11 cellular contexts compared by ENCODE assay signal in the genomic region with DNA sequence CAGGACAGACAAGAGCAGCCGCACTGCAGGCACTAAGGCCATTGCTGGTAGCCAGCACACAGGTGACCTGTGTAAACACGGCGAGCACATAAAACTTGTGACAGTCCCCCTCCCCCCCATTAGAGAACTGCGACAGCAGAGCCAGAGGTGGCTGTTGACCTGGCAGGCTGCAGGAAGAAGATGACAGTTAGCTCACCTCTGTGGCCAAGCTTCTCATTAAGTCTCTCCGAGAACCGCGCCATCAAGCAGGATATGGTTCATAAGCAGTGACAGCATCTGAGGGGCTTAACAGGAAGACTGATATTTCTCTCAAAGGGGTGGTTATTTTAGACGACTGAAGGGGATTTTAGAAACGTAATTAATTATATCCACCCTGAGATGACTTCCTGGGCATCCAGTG. TPM values are rescaled to one million over a fixed set of nuclear protein-coding genes. Genes with fewer than 3 reads are reported as not detected.
DNase-seq lines count a peak whose midpoint lies in the region; ATAC-seq and TF ChIP-seq lines count a peak whose summit lies in the region.
"Had no signal": no experiment of that assay in that cellular context is flagged by ENCODE, and none has a peak within 500 bp of the region (broad histone marks: within the 10 kb centered on the region; RNA-seq: fewer than 3 reads in every experiment).

No MANE protein-coding gene starts in this region.

- peaks cover 64% of the 10 kb centered on the region for H3K79me1 ChIP-seq in mesendoderm (ENCODE audit: low read length)

- peaks cover 81% of the 10 kb centered on the region for H3K4me1 Mint-ChIP-seq in activated T-cell treated with anti-CD3 and anti-CD28 coated beads, Interleukin-2, amount 50 U/mL, for 24 hours (ENCODE audit: low read depth)
- H3K4me1 Mint-ChIP-seq in stimulated activated effector memory CD8-positive, alpha-beta T cell treated with anti-CD3 and anti-CD28 coated beads, Interleukin-12 subunit alpha, Interleukin-12 subunit beta, amount 100 ng/mL, for 72 hours = peaks cover 69% of the 10 kb centered on the region

- H2AK5ac ChIP-seq in mesendoderm (ENCODE audit: low read length) = no peak overlapping the region

- H3K36me3 Mint-ChIP-seq in activated T-cell treated with anti-CD3 and anti-CD28 coated beads, Interleukin-2, amount 50 U/mL, for 24 hours (ENCODE audit: low read depth) = peaks cover 94% of the 10 kb centered on the region
- H3K36me3 Mint-ChIP-seq in stimulated activated effector memory CD8-positive, alpha-beta T cell treated with anti-CD3 and anti-CD28 coated beads, Interleukin-12 subunit alpha, Interleukin-12 subunit beta, amount 100 ng/mL, for 72 hours = peaks cover 98% of the 10 kb centered on the region

- no peaks in the 10 kb centered on the region for H3F3A ChIP-seq in OCI-LY1 (ENCODE audit: insufficient read depth, low read length)

- H2BK120ac ChIP-seq in mesendoderm (ENCODE audit: low read depth, low read length) = no peak overlapping the region

- H4K8ac ChIP-seq in mesendoderm (ENCODE audit: low read depth, low read length) = no peak overlapping the region

- H4K20me1 ChIP-seq in OCI-LY1 (ENCODE audit: insufficient read depth, low read length) (no peaks in the 10 kb centered on the region), hepatocyte (ENCODE audit: insufficient read depth, poor library complexity, severe bottlenecking) (peaks cover 94% of the 10 kb centered on the region)

- peak overlapping the region; percentile 43; the same call in 1 of the 2 replicates for H3K9ac ChIP-seq in OCI-LY1 (ENCODE audit: low read length)
- H3K9ac ChIP-seq in mesendoderm (ENCODE audit: low read length) = no peak overlapping the region

- DNase-seq in activated T-cell treated with anti-CD3 and anti-CD28 coated beads, Interleukin-2, amount 50 U/mL, for 24 hours = no peak
- DNase-seq in hepatocyte (ENCODE audit: low spot score) (no peak), AG08395 (ENCODE audit: low spot score) (no peak), HPDE6-E6E7 (ENCODE audit: extremely low spot score) (no peak), mesendoderm (no peak), GM10248 (ENCODE audit: extremely low spot score) (no peak)
- peak in 1 of 2 donors; percentile 76 for DNase-seq in stimulated activated effector memory CD8-positive, alpha-beta T cell treated with anti-CD3 and anti-CD28 coated beads, Interleukin-12 subunit alpha, Interleukin-12 subunit beta, amount 100 ng/mL, for 72 hours (ENCODE audit: low spot score in 2 of 2)
- DNase-seq: NCI-H82, uterus had no signal

- no peak overlapping the region for H2BK15ac ChIP-seq in mesendoderm (replicated peaks; ENCODE audit: low read depth)

- no peak overlapping the region for H3K56ac ChIP-seq in mesendoderm (ENCODE audit: low read length)

- H3K4me3 Mint-ChIP-seq in activated T-cell treated with anti-CD3 and anti-CD28 coated beads, Interleukin-2, amount 50 U/mL, for 24 hours = peak overlapping the region; percentile 99
- peak overlapping the region; percentile 89 for H3K4me3 Mint-ChIP-seq in stimulated activated effector memory CD8-positive, alpha-beta T cell treated with anti-CD3 and anti-CD28 coated beads, Interleukin-12 subunit alpha, Interleukin-12 subunit beta, amount 100 ng/mL, for 72 hours

- CTCF ChIA-PET in GM10248 (lab: Yijun Ruan, JAX) = interaction anchor here (0.9 to 4.8 kb wide), 9 partner anchors 8 to 185 kb away, joined by 3 to 22 read pairs (median 5); a partner anchor contains a TSS

- no peak for TF ChIP-seq CTCF in OCI-LY1 (IDR thresholded peaks at IDR 0.05; ENCODE audit: low read length)
- no peak for TF ChIP-seq CTCF in hepatocyte (IDR thresholded peaks at IDR 0.05; ENCODE audit: poor library complexity)
- no peak for TF ChIP-seq CTCF in GM10248 (IDR thresholded peaks at IDR 0.05; ENCODE audit: control extremely low read depth, extremely low read depth, low read depth, missing control alignments)

- H2BK5ac ChIP-seq in mesendoderm (ENCODE audit: low read length) = no peak overlapping the region

- H3K9me3 ChIP-seq in OCI-LY1 (ENCODE audit: low read length) (no peaks in the 10 kb centered on the region), hepatocyte (ENCODE audit: low read depth) (no peaks in the 10 kb centered on the region)
- H3K9me3 ChIP-seq: uterus had no signal

- H3K9me2 ChIP-seq in OCI-LY1 (ENCODE audit: low read depth, low read length) (no peaks in the 10 kb centered on the region), hepatocyte (replicated peaks; ENCODE audit: insufficient read depth) (no peaks in the 10 kb centered on the region)

- no peak overlapping the region for H3K18ac ChIP-seq in mesendoderm (ENCODE audit: low read length)

- H3K27me3 Mint-ChIP-seq in activated T-cell treated with anti-CD3 and anti-CD28 coated beads, Interleukin-2, amount 50 U/mL, for 24 hours = no peaks in the 10 kb centered on the region

- WGBS in hepatocyte (ENCODE audit: low lambda C conversion rate, missing lambda C conversion rate) = 80% methylated on average over 9 of the region's 9 CpGs
- no CpG with 5 or more reads among the region's 9 CpGs for WGBS in mesendoderm (ENCODE audit: extremely low coverage, insufficient coverage, low lambda C conversion rate)

- no peak overlapping the region for H2AFZ ChIP-seq in OCI-LY1 (ENCODE audit: low read length)
- H2AFZ ChIP-seq in hepatocyte = no peak overlapping the region

- H3K4me2 ChIP-seq in OCI-LY1 (ENCODE audit: low read length) (peak overlapping the region; percentile 50; the same call in 1 of the 2 replicates), hepatocyte (peak overlapping the region; percentile 88), mesendoderm (ENCODE audit: low read length) (no peak overlapping the region)

- H3K27ac Mint-ChIP-seq in activated T-cell treated with anti-CD3 and anti-CD28 coated beads, Interleukin-2, amount 50 U/mL, for 24 hours = peak overlapping the region; percentile 99
- H3K27ac Mint-ChIP-seq in stimulated activated effector memory CD8-positive, alpha-beta T cell treated with anti-CD3 and anti-CD28 coated beads, Interleukin-12 subunit alpha, Interleukin-12 subunit beta, amount 100 ng/mL, for 72 hours = peak overlapping the region; percentile 98

- H3K27ac ChIP-seq in OCI-LY1 (ENCODE audit: low read depth, low read length, poor library complexity, severe bottlenecking) (peak overlapping the region; percentile 52), hepatocyte (peak overlapping the region; percentile 21), mesendoderm (ENCODE audit: low read depth, low read length) (no peak overlapping the region)
- H3K27ac ChIP-seq: uterus had no signal

- no peak overlapping the region for H3K23ac ChIP-seq in mesendoderm (ENCODE audit: low read length)

- H3K4ac ChIP-seq in mesendoderm (ENCODE audit: low read depth, low read length) = no peak overlapping the region

- H3K4me1 ChIP-seq in OCI-LY1 (ENCODE audit: insufficient read depth, low read length, severe bottlenecking) (peaks cover 36% of the 10 kb centered on the region), hepatocyte (ENCODE audit: insufficient read depth) (peaks cover 38% of the 10 kb centered on the region), mesendoderm (ENCODE audit: control insufficient read depth, low read depth, low read length) (no peaks in the 10 kb centered on the region)

- H3K9me3 Mint-ChIP-seq in activated T-cell treated with anti-CD3 and anti-CD28 coated beads, Interleukin-2, amount 50 U/mL, for 24 hours = no peaks in the 10 kb centered on the region
- H3K9me3 Mint-ChIP-seq in stimulated activated effector memory CD8-positive, alpha-beta T cell treated with anti-CD3 and anti-CD28 coated beads, Interleukin-12 subunit alpha, Interleukin-12 subunit beta, amount 100 ng/mL, for 72 hours = no peaks in the 10 kb centered on the region

- peak overlapping the region; percentile 18 for H3K4me3 ChIP-seq in OCI-LY1 (ENCODE audit: low read depth, low read length, poor library complexity, severe bottlenecking)
- no peak overlapping the region for H3K4me3 ChIP-seq in hepatocyte
- no peak overlapping the region for H3K4me3 ChIP-seq in mesendoderm (ENCODE audit: low read length)
- H3K4me3 ChIP-seq: uterus had no signal

- no peak overlapping the region for H4K5ac ChIP-seq in mesendoderm (ENCODE audit: low read length)

- H3K79me2 ChIP-seq in OCI-LY1 (ENCODE audit: insufficient read depth, low read length) = peaks cover 28% of the 10 kb centered on the region
- peaks cover 100% of the 10 kb centered on the region for H3K79me2 ChIP-seq in hepatocyte
- H3K79me2 ChIP-seq in mesendoderm (ENCODE audit: control insufficient read depth, insufficient read depth, low read length) = peaks cover 82% of the 10 kb centered on the region

- H3K36me3 ChIP-seq in OCI-LY1 (ENCODE audit: insufficient read depth, low read length) (peaks cover 35% of the 10 kb centered on the region), hepatocyte (replicated peaks; ENCODE audit: insufficient read depth, low read depth) (no peaks in the 10 kb centered on the region), mesendoderm (ENCODE audit: control insufficient read depth, insufficient read depth, low read length) (peaks cover 9% of the 10 kb centered on the region)
- H3K36me3 ChIP-seq: uterus had no signal

- POLR2A ChIA-PET in GM10248 (lab: Yijun Ruan, JAX) = interaction anchor here (1.2 to 3.5 kb wide), 5 partner anchors 7 to 89 kb away, joined by 5 to 21 read pairs (median 7); a partner anchor contains a TSS

- H3K27me3 ChIP-seq in OCI-LY1 (ENCODE audit: insufficient read depth, low read length) (no peaks in the 10 kb centered on the region), hepatocyte (no peaks in the 10 kb centered on the region), mesendoderm (ENCODE audit: insufficient read depth, low read length, poor library complexity) (no peaks in the 10 kb centered on the region)
- H3K27me3 ChIP-seq: uterus had no signal

- peak; percentile 53 for ATAC-seq in stimulated activated effector memory CD8-positive, alpha-beta T cell treated with anti-CD3 and anti-CD28 coated beads, Interleukin-12 subunit alpha, Interleukin-12 subunit beta, amount 100 ng/mL, for 72 hours

RNA-seq across cellular contexts. Expression of a gene that starts 5.2 kb away (rescaled TPM):
- 354 and 374 TPM in 2 replicates for total RNA-seq in hepatocyte
- 294 and 360 TPM in 2 replicates for polyA plus RNA-seq in hepatocyte
- 118 TPM for polyA plus RNA-seq in mesendoderm (2013, experiment 1 of 2)
- 119 TPM for polyA plus RNA-seq in mesendoderm (2013, experiment 2 of 2)

RNA-seq across cellular contexts. Expression of a gene that starts 5.5 kb away (rescaled TPM):
- 0.10 and 0.48 TPM in 2 replicates for total RNA-seq in hepatocyte
- polyA plus RNA-seq in hepatocyte = 1.6 and 2.5 TPM in 2 replicates
- 0.11 TPM for polyA plus RNA-seq in mesendoderm (2013, experiment 1 of 2)
- polyA plus RNA-seq in mesendoderm (2013, experiment 2 of 2) = not detected
- total RNA-seq: omental fat pad had no signal

RNA-seq across cellular contexts. Expression of a gene that starts 14.3 kb away (rescaled TPM):
- total RNA-seq in hepatocyte = 13.2 and 13.6 TPM in 2 replicates
- 22.9 and 25.5 TPM in 2 replicates for polyA plus RNA-seq in hepatocyte
- 66.8 TPM for polyA plus RNA-seq in mesendoderm (2013, experiment 1 of 2)
- polyA plus RNA-seq in mesendoderm (2013, experiment 2 of 2) = 69.9 TPM

RNA-seq across cellular contexts. Expression of a gene that starts 14.4 kb away (rescaled TPM):
- 33.9 and 37.4 TPM in 2 replicates for total RNA-seq in hepatocyte
- 76.5 and 83.9 TPM in 2 replicates for polyA plus RNA-seq in hepatocyte
- polyA plus RNA-seq in mesendoderm (2013, experiment 1 of 2) = 20.4 TPM
- polyA plus RNA-seq in mesendoderm (2013, experiment 2 of 2) = 20.1 TPM

RNA-seq across cellular contexts. Expression of a gene that starts 22.7 kb away (rescaled TPM):
- 2,138 and 2,226 TPM in 2 replicates for total RNA-seq in hepatocyte
- polyA plus RNA-seq in hepatocyte = 377 and 404 TPM in 2 replicates
- 2,135 TPM for polyA plus RNA-seq in mesendoderm (2013, experiment 1 of 2)
- polyA plus RNA-seq in mesendoderm (2013, experiment 2 of 2) = 2,151 TPM
